Comparison of ENCODE assay signal across 12 cellular contexts in the genomic region with DNA sequence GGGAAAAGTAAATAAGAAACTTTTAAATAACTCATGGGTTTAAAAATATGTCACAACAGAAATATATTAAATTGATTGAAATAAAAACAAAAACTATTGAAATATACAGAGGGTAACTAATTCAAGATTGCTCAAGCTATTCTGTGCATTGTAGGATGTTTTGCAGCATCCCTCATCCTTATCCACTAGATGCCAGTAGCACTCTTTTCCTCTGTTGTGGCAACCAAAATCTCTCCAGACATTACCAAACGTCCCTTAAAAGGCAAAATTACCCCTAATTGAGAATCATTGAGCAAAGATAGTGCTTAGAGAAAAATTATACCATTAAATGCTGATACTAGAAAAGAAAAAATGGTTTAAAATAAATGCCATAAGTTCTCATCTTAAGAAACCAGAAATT.
DNase-seq lines count a peak whose midpoint lies in the region; ATAC-seq, FAIRE-seq and TF ChIP-seq lines count a peak whose summit lies in the region.
"Had no signal": no experiment of that assay in that cellular context is flagged by ENCODE, and none has a peak within 500 bp of the region (broad histone marks: within the 10 kb centered on the region; RNA-seq: fewer than 3 reads in every experiment).

No MANE protein-coding gene starts in this region.

- no peaks in the 10 kb centered on the region for H3K4me1 Mint-ChIP-seq in astrocyte (ENCODE audit: low read depth, unreplicated experiment)
- no peaks in the 10 kb centered on the region for H3K4me1 Mint-ChIP-seq in stimulated activated effector memory CD8-positive, alpha-beta T cell treated with anti-CD3 and anti-CD28 coated beads, Interleukin-12 subunit alpha, Interleukin-12 subunit beta, amount 100 ng/mL, for 72 hours
- H3K4me1 Mint-ChIP-seq: stimulated activated naive B cell treated with anti-CD40 and anti-IgM and Interleukin-4, amounts not matched to agents 10 μg/mL and 1 μg/mL and 100 μg/mL, for 72 hours had no signal

- no peak for ATAC-seq in stimulated activated effector memory CD8-positive, alpha-beta T cell treated with anti-CD3 and anti-CD28 coated beads, Interleukin-12 subunit alpha, Interleukin-12 subunit beta, amount 100 ng/mL, for 72 hours
- ATAC-seq: left cardiac atrium; stimulated activated naive B cell treated with anti-CD40 and anti-IgM and Interleukin-4, amounts not matched to agents 10 μg/mL and 1 μg/mL and 100 μg/mL, for 72 hours had no signal

- intact Hi-C loops in ovary (cut with DNase I): no loop called here

- no peaks in the 10 kb centered on the region for H3K4me1 ChIP-seq in astrocyte (ENCODE audit: insufficient read depth, low read length)
- H3K4me1 ChIP-seq in ovary (ENCODE audit: insufficient read depth): no peaks in the 10 kb centered on the region

- DNase-seq in DMS53 (lab: John Stamatoyannopoulos, UW) (peak; percentile 66), NCI-H1417 treated with DMSO at 0.1 percent for 48 hours (lab: John Stamatoyannopoulos, UW) (peak; percentile 26), astrocyte (ENCODE audit: low read depth) (peak; percentile 5), left kidney (ENCODE audit: low read depth, low spot score) (peak; percentile 9), ovary (no peak), SIG-M5 (lab: John Stamatoyannopoulos, UW) (no peak), HuH-7.5 (ENCODE audit: low spot score) (no peak)
- no peak for DNase-seq in stimulated activated effector memory CD8-positive, alpha-beta T cell treated with anti-CD3 and anti-CD28 coated beads, Interleukin-12 subunit alpha, Interleukin-12 subunit beta, amount 100 ng/mL, for 72 hours (ENCODE audit: low spot score in 2 of 2)
- DNase-seq: activated T-cell treated with anti-CD3 and anti-CD28 coated beads for 4 hours; left cardiac atrium; NCI-H187; stimulated activated naive B cell treated with anti-CD40 and anti-IgM and Interleukin-4, amounts not matched to agents 10 μg/mL and 1 μg/mL and 100 μg/mL, for 72 hours had no signal

- no peaks in the 10 kb centered on the region for H3K27me3 Mint-ChIP-seq in astrocyte (ENCODE audit: low read depth, unreplicated experiment)
- H3K27me3 Mint-ChIP-seq: stimulated activated naive B cell treated with anti-CD40 and anti-IgM and Interleukin-4, amounts not matched to agents 10 μg/mL and 1 μg/mL and 100 μg/mL, for 72 hours had no signal

- H2AFZ ChIP-seq in astrocyte (ENCODE audit: low read depth, low read length): no peak overlapping the region

- FAIRE-seq in astrocyte (lab: Jason Lieb, UNC): no peak

- H3K36me3 Mint-ChIP-seq in astrocyte (ENCODE audit: low read depth, unreplicated experiment): no peaks in the 10 kb centered on the region
- no peaks in the 10 kb centered on the region for H3K36me3 Mint-ChIP-seq in stimulated activated effector memory CD8-positive, alpha-beta T cell treated with anti-CD3 and anti-CD28 coated beads, Interleukin-12 subunit alpha, Interleukin-12 subunit beta, amount 100 ng/mL, for 72 hours
- H3K36me3 Mint-ChIP-seq: stimulated activated naive B cell treated with anti-CD40 and anti-IgM and Interleukin-4, amounts not matched to agents 10 μg/mL and 1 μg/mL and 100 μg/mL, for 72 hours had no signal

- H4K20me1 ChIP-seq in astrocyte (ENCODE audit: insufficient read depth, low read length): no peaks in the 10 kb centered on the region

- H3K9ac ChIP-seq in astrocyte (ENCODE audit: low read length): no peak overlapping the region

- TF ChIP-seq POLR2A in ovary (IDR thresholded peaks at IDR 0.05): no peak

- peaks cover under 1% of the 10 kb centered on the region for H3K9me3 Mint-ChIP-seq in astrocyte (ENCODE audit: unreplicated experiment)
- H3K9me3 Mint-ChIP-seq in stimulated activated effector memory CD8-positive, alpha-beta T cell treated with anti-CD3 and anti-CD28 coated beads, Interleukin-12 subunit alpha, Interleukin-12 subunit beta, amount 100 ng/mL, for 72 hours: peaks cover 18% of the 10 kb centered on the region

- H3K9me3 ChIP-seq in astrocyte (ENCODE audit: insufficient read depth, low read depth, low read length) (no peaks in the 10 kb centered on the region), ovary (no peaks in the 10 kb centered on the region)

- H3K27me3 ChIP-seq in astrocyte (ENCODE audit: insufficient read depth, low read length) (no peaks in the 10 kb centered on the region), ovary (no peaks in the 10 kb centered on the region)

- WGBS in ovary, 3 donors: 2 to 4% (median 2%) methylated on average over 1 of the region's 1 CpG

- no peak overlapping the region for H3K4me2 ChIP-seq in astrocyte (ENCODE audit: low read length)

- no peaks in the 10 kb centered on the region for H3K79me2 ChIP-seq in astrocyte (ENCODE audit: insufficient read depth, low read length)

- H3K4me3 ChIP-seq in astrocyte (ENCODE audit: insufficient read depth, low read depth, low read length): no peak overlapping the region
- H3K4me3 ChIP-seq in ovary: no peak overlapping the region

- H3K4me3 Mint-ChIP-seq in astrocyte (ENCODE audit: unreplicated experiment): no peak overlapping the region
- H3K4me3 Mint-ChIP-seq in stimulated activated effector memory CD8-positive, alpha-beta T cell treated with anti-CD3 and anti-CD28 coated beads, Interleukin-12 subunit alpha, Interleukin-12 subunit beta, amount 100 ng/mL, for 72 hours: no peak overlapping the region
- H3K4me3 Mint-ChIP-seq: stimulated activated naive B cell treated with anti-CD40 and anti-IgM and Interleukin-4, amounts not matched to agents 10 μg/mL and 1 μg/mL and 100 μg/mL, for 72 hours had no signal

- H3K36me3 ChIP-seq in astrocyte (ENCODE audit: insufficient read depth, low read length): no peaks in the 10 kb centered on the region
- H3K36me3 ChIP-seq in ovary: no peaks in the 10 kb centered on the region

- no peak for TF ChIP-seq EP300 in ovary (IDR thresholded peaks at IDR 0.05)

- no peak overlapping the region for H3K27ac Mint-ChIP-seq in astrocyte (ENCODE audit: unreplicated experiment)
- H3K27ac Mint-ChIP-seq in stimulated activated effector memory CD8-positive, alpha-beta T cell treated with anti-CD3 and anti-CD28 coated beads, Interleukin-12 subunit alpha, Interleukin-12 subunit beta, amount 100 ng/mL, for 72 hours: no peak overlapping the region
- H3K27ac Mint-ChIP-seq: stimulated activated naive B cell treated with anti-CD40 and anti-IgM and Interleukin-4, amounts not matched to agents 10 μg/mL and 1 μg/mL and 100 μg/mL, for 72 hours had no signal

- H3K27ac ChIP-seq in astrocyte (ENCODE audit: low read depth, low read length): no peak overlapping the region
- no peak overlapping the region for H3K27ac ChIP-seq in ovary

- TF ChIP-seq CTCF in astrocyte (IDR thresholded peaks at IDR 0.05; ENCODE audit: insufficient read depth, low read depth, low read length): peak; percentile 45
- no peak for TF ChIP-seq CTCF in ovary (IDR thresholded peaks at IDR 0.05)

Comparison
In these comparisons a context has a peak if more than half of its experiments do, and no peak if none do; other contexts are left out.
1. DNase-seq: peak in DMS53 (single experiment), NCI-H1417 treated with DMSO at 0.1 percent for 48 hours (single experiment), astrocyte (single experiment) and left kidney (single experiment); none in ovary (0 of 5), SIG-M5 (single experiment), stimulated activated effector memory CD8-positive, alpha-beta T cell treated with anti-CD3 and anti-CD28 coated beads, Interleukin-12 subunit alpha, Interleukin-12 subunit beta, amount 100 ng/mL, for 72 hours (0 of 2) and HuH-7.5 (single experiment).